In genomic region chr10:97279121-97279815, GRCh38 we compare ENCODE assay signal across 9 cellular contexts. TPM values are rescaled to one million over a fixed set of nuclear protein-coding genes. Genes with fewer than 3 reads are reported as not detected.
A peak's percentile ranks its signal among the peaks of the same experiment; 100 is the strongest.
DNase-seq lines count a peak whose midpoint lies in the region; ATAC-seq and TF ChIP-seq lines count a peak whose summit lies in the region.
"Had no signal": no experiment of that assay in that cellular context is flagged by ENCODE, and none has a peak within 500 bp of the region (broad histone marks: within the 10 kb centered on the region; RNA-seq: fewer than 3 reads in every experiment).

No MANE protein-coding gene starts in this region.

- H3K36me3 ChIP-seq in esophagus muscularis mucosa (no peaks in the 10 kb centered on the region), parathyroid adenoma (ENCODE audit: control insufficient read depth, insufficient read depth, low read length) (no peaks in the 10 kb centered on the region)

- 82% methylated on average over 9 of the region's 9 CpGs for WGBS in esophagus muscularis mucosa

- no peaks in the 10 kb centered on the region for H3K36me3 Mint-ChIP-seq in glutamatergic neuron (ENCODE audit: unreplicated experiment)

- H3K9me3 Mint-ChIP-seq in glutamatergic neuron (ENCODE audit: unreplicated experiment) = no peaks in the 10 kb centered on the region
- H3K9me3 Mint-ChIP-seq: activated T-cell treated with anti-CD3 and anti-CD28 coated beads, Interleukin-2, amount 50 U/mL, for 72 hours had no signal

- H3K79me2 ChIP-seq in parathyroid adenoma = peaks cover under 1% of the 10 kb centered on the region

- H3K4me2 ChIP-seq in parathyroid adenoma (ENCODE audit: low read length) = no peak overlapping the region

- no peak overlapping the region for H3K4me3 Mint-ChIP-seq in glutamatergic neuron (ENCODE audit: unreplicated experiment)
- H3K4me3 Mint-ChIP-seq: activated T-cell treated with anti-CD3 and anti-CD28 coated beads, Interleukin-2, amount 50 U/mL, for 72 hours had no signal

- intact Hi-C loops in esophagus muscularis mucosa (cut with DNase I) = loop anchor here (2.0 kb wide), 1 partner anchor 76 kb away; no protein-coding TSS in a partner anchor

- TF ChIP-seq CTCF in esophagus muscularis mucosa (IDR thresholded peaks at IDR 0.05) (no peak), parathyroid adenoma (IDR thresholded peaks at IDR 0.05) (no peak), glutamatergic neuron (IDR thresholded peaks at IDR 0.05; ENCODE audit: partially characterized antibody, unreplicated experiment) (no peak)

- H3K9ac ChIP-seq in parathyroid adenoma = no peak overlapping the region

- DNase-seq in DMS53 (lab: John Stamatoyannopoulos, UW) = peak; percentile 78
- peak; percentile 62 for DNase-seq in NCI-H460 (ENCODE audit: extremely low read depth, low read depth)
- DNase-seq in esophagus muscularis mucosa (ENCODE audit: extremely low spot score) = no peak
- no peak for DNase-seq in glutamatergic neuron
- DNase-seq: activated T-cell treated with anti-CD3 and anti-CD28 coated beads, Interleukin-2, amount 50 U/mL, for 72 hours had no signal

- H3K4me1 ChIP-seq in esophagus muscularis mucosa = peaks cover 15 to 21% (median 19%) of the 10 kb centered on the region in 4 donors
- H3K4me1 ChIP-seq in parathyroid adenoma = peaks cover 7% of the 10 kb centered on the region

- no peak for ATAC-seq in GM18505 (IDR thresholded peaks at IDR 0.05; ENCODE audit: unreplicated experiment)
- no peak for ATAC-seq in HG02852 (IDR thresholded peaks at IDR 0.05; ENCODE audit: unreplicated experiment)
- ATAC-seq in HG03025 (IDR thresholded peaks at IDR 0.05; ENCODE audit: low FRiP score, unreplicated experiment) = no peak

- no peak overlapping the region for H3K27ac Mint-ChIP-seq in glutamatergic neuron (ENCODE audit: unreplicated experiment)
- H3K27ac Mint-ChIP-seq: activated T-cell treated with anti-CD3 and anti-CD28 coated beads, Interleukin-2, amount 50 U/mL, for 72 hours had no signal

- H3K27ac ChIP-seq in esophagus muscularis mucosa (replicated peaks in 1 of 4) = peak overlapping the region; percentile 33 to 61 (median 48)
- peak overlapping the region; percentile 61 for H3K27ac ChIP-seq in parathyroid adenoma

- H3K9me3 ChIP-seq in esophagus muscularis mucosa (no peaks in the 10 kb centered on the region), parathyroid adenoma (ENCODE audit: control insufficient read depth, low read length) (no peaks in the 10 kb centered on the region)

- peak overlapping the region; percentile 57 for H2AFZ ChIP-seq in parathyroid adenoma

- no peak overlapping the region for H3K4me3 ChIP-seq in esophagus muscularis mucosa
- H3K4me3 ChIP-seq in parathyroid adenoma (ENCODE audit: low read depth, low read length) = no peak overlapping the region

- H3K27me3 ChIP-seq in esophagus muscularis mucosa (no peaks in the 10 kb centered on the region), parathyroid adenoma (ENCODE audit: control insufficient read depth, insufficient read depth, low read length) (no peaks in the 10 kb centered on the region)

- no peak for TF ChIP-seq EP300 in esophagus muscularis mucosa (IDR thresholded peaks at IDR 0.05)

- TF ChIP-seq POLR2A in esophagus muscularis mucosa (IDR thresholded peaks at IDR 0.05; ENCODE audit: low read depth) (no peak), GM18505 (IDR thresholded peaks at IDR 0.05; ENCODE audit: borderline replicate concordance, extremely low read depth, insufficient read depth, insufficient read length) (no peak)

- no peaks in the 10 kb centered on the region for H3K27me3 Mint-ChIP-seq in glutamatergic neuron (ENCODE audit: unreplicated experiment)

- H3K4me1 Mint-ChIP-seq in glutamatergic neuron (ENCODE audit: low read depth, unreplicated experiment) = peaks cover 12% of the 10 kb centered on the region

RNA-seq across cellular contexts. Expression of gene ARHGAP19, which starts 13.2 kb away (rescaled TPM):
- 20.6 and 20.7 TPM in 2 replicates for total RNA-seq in NCI-H460 (2014; rRNA removed; shearing (Covaris generic))
- 15.0 and 37.5 TPM in 2 replicates for polyA plus RNA-seq in NCI-H460 (2014; cell fraction: nucleus; rRNA removed)
- total RNA-seq in esophagus muscularis mucosa = 1 to 10 TPM; 3.5 to 5.4 (median 4.6) TPM
- total RNA-seq in glutamatergic neuron (ENCODE audit: unreplicated experiment) = 9.8 TPM

RNA-seq across cellular contexts. Expression of gene FRAT1, which starts 39.8 kb away (rescaled TPM):
- 1.1 and 2.0 TPM in 2 replicates for total RNA-seq in NCI-H460 (2014; rRNA removed; shearing (Covaris generic))
- 1.9 and 2.0 TPM in 2 replicates for polyA plus RNA-seq in NCI-H460 (2014; cell fraction: nucleus; rRNA removed)
- 10 to 100 TPM in 1 of 4 donors, 1 to 10 TPM in 3; 6.1 to 10.3 (median 9.0) TPM for total RNA-seq in esophagus muscularis mucosa
- 10.0 TPM for total RNA-seq in glutamatergic neuron (ENCODE audit: unreplicated experiment)

RNA-seq across cellular contexts. Expression of gene FRAT2, which starts 55.3 kb away (rescaled TPM):
- total RNA-seq in NCI-H460 (2014; rRNA removed; shearing (Covaris generic)) = 10.0 and 12.4 TPM in 2 replicates
- 8.2 and 15.5 TPM in 2 replicates for polyA plus RNA-seq in NCI-H460 (2014; cell fraction: nucleus; rRNA removed)
- total RNA-seq in esophagus muscularis mucosa (10 to 100 TPM; 18.7 to 27.8 (median 19.6) TPM), glutamatergic neuron (ENCODE audit: unreplicated experiment) (15.9 TPM)

Comparison
In these comparisons a context has a peak if more than half of its experiments do, and no peak if none do; other contexts are left out.
1. DNase-seq: peak in DMS53 (single experiment) and NCI-H460 (single experiment); none in esophagus muscularis mucosa (single experiment) and glutamatergic neuron (single experiment).